Comparison of ENCODE assay signal across 27 cellular contexts in genomic region chr16:75750516-75750915, GRCh38. TPM values are rescaled to one million over a fixed set of nuclear protein-coding genes. Genes with fewer than 3 reads are reported as not detected.
"Had no signal": no experiment of that assay in that cellular context is flagged by ENCODE, and none has a peak within 500 bp of the region (broad histone marks: within the 10 kb centered on the region; RNA-seq: fewer than 3 reads in every experiment).

No MANE protein-coding gene starts in this region.

- H3K27ac ChIP-seq: coronary artery, esophagus squamous epithelium, gastrocnemius medialis, heart left ventricle, sigmoid colon, testis, upper lobe of left lung, VCaP had no signal

- ATAC-seq: activated CD4-positive, CD25-positive, alpha-beta regulatory T cell treated with anti-CD3 and anti-CD28 coated beads, Interleukin-2, amount 50 U/mL, for 24 hours; activated T-cell treated with anti-CD3 and anti-CD28 coated beads, Interleukin-2, amount 50 U/mL, for 72 hours; gastrocnemius medialis; heart left ventricle; left ventricle myocardium superior; natural killer cell treated with Interleukin-12 subunit alpha and Interleukin-12 subunit beta and Interleukin-15 and Interleukin-18, amount 100 ng/mL, for 72 hours; stimulated activated naive B cell treated with anti-CD40 and anti-IgM and Interleukin-4, amounts not matched to agents 10 μg/mL and 1 μg/mL and 100 μg/mL, for 72 hours had no signal

- DNase-seq: activated CD4-positive, alpha-beta memory T cell treated with anti-CD3 and anti-CD28 coated beads, Interleukin-2, amount 10 ng/mL, durations not matched to agents 7 days and 5 days; activated CD4-positive, alpha-beta T cell treated with anti-CD3 and anti-CD28 coated beads, Interleukin-2, amount 10 ng/mL, durations not matched to agents 24 days and 14 days; activated effector memory CD4-positive, alpha-beta T cell treated with Interleukin-2 at 50 U/mL for 16 hours; activated naive CD4-positive, alpha-beta T cell treated with anti-CD3 and anti-CD28 coated beads for 36 hours; activated T-cell treated with anti-CD3 and anti-CD28 coated beads, Interleukin-2, amount 50 U/mL, for 72 hours; amygdala; cerebellar nuclear complex; endodermal cell; esophagus squamous epithelium; gastrocnemius medialis; heart left ventricle; left ventricle myocardium superior; midbrain; nucleus accumbens; retina; sigmoid colon; stimulated activated CD4-positive, alpha-beta T cell treated with anti-CD3 and anti-CD28 coated beads, Interleukin-2, amount 100 ng/mL, for 48 hours; stimulated activated CD8-positive, alpha-beta memory T cell treated with anti-CD3 and anti-CD28 coated beads, Interleukin-4, amount 100 ng/mL, for 48 hours; stimulated activated naive B cell treated with anti-CD40 and anti-IgM and Interleukin-4, amounts not matched to agents 10 μg/mL and 1 μg/mL and 100 μg/mL, for 72 hours; T-helper 2 cell; testis; upper lobe of left lung had no signal

- H3K36me3 ChIP-seq: esophagus squamous epithelium, gastrocnemius medialis, heart left ventricle, sigmoid colon, upper lobe of left lung had no signal

- H3K4me1 ChIP-seq: gastrocnemius medialis, heart left ventricle, testis, upper lobe of left lung had no signal

- FAIRE-seq: keratinocyte had no signal

- H3K27me3 ChIP-seq: gastrocnemius medialis, heart left ventricle, sigmoid colon, testis, upper lobe of left lung had no signal

- H3K4me3 ChIP-seq: coronary artery, esophagus squamous epithelium, gastrocnemius medialis, heart left ventricle, sigmoid colon, testis, upper lobe of left lung had no signal

- H3K9me3 ChIP-seq: esophagus squamous epithelium, gastrocnemius medialis, heart left ventricle, sigmoid colon, testis, upper lobe of left lung had no signal

RNA-seq across cellular contexts. Expression of gene CPHXL, which starts 24.2 kb away (rescaled TPM):
- total RNA-seq: activated CD4-positive, alpha-beta memory T cell treated with anti-CD3 and anti-CD28 coated beads, Interleukin-2, amount 10 ng/mL, durations not matched to agents 7 days and 5 days; activated CD4-positive, alpha-beta T cell treated with anti-CD3 and anti-CD28 coated beads, Interleukin-2, amount 10 ng/mL, durations not matched to agents 24 days and 14 days; activated naive CD4-positive, alpha-beta T cell treated with anti-CD3 and anti-CD28 coated beads for 36 hours; activated T-cell treated with anti-CD3 and anti-CD28 coated beads, Interleukin-2, amount 50 U/mL, for 72 hours; endodermal cell; esophagus squamous epithelium; gastrocnemius medialis; heart left ventricle; left ventricle myocardium superior; natural killer cell treated with Interleukin-12 subunit alpha and Interleukin-12 subunit beta and Interleukin-15 and Interleukin-18, amount 100 ng/mL, for 72 hours; sigmoid colon; upper lobe of left lung had no signal
- polyA plus RNA-seq: heart left ventricle, keratinocyte, sigmoid colon had no signal

RNA-seq across cellular contexts. Expression of gene DUXB, which starts 49.3 kb away (rescaled TPM):
- total RNA-seq: activated CD4-positive, alpha-beta memory T cell treated with anti-CD3 and anti-CD28 coated beads, Interleukin-2, amount 10 ng/mL, durations not matched to agents 7 days and 5 days; activated CD4-positive, alpha-beta T cell treated with anti-CD3 and anti-CD28 coated beads, Interleukin-2, amount 10 ng/mL, durations not matched to agents 24 days and 14 days; activated naive CD4-positive, alpha-beta T cell treated with anti-CD3 and anti-CD28 coated beads for 36 hours; activated T-cell treated with anti-CD3 and anti-CD28 coated beads, Interleukin-2, amount 50 U/mL, for 72 hours; endodermal cell; esophagus squamous epithelium; gastrocnemius medialis; heart left ventricle; left ventricle myocardium superior; natural killer cell treated with Interleukin-12 subunit alpha and Interleukin-12 subunit beta and Interleukin-15 and Interleukin-18, amount 100 ng/mL, for 72 hours; sigmoid colon; testis; upper lobe of left lung had no signal
- polyA plus RNA-seq: heart left ventricle, keratinocyte, sigmoid colon had no signal
